Comparison of ENCODE assay signal across 1 cellular context in the genomic region with DNA sequence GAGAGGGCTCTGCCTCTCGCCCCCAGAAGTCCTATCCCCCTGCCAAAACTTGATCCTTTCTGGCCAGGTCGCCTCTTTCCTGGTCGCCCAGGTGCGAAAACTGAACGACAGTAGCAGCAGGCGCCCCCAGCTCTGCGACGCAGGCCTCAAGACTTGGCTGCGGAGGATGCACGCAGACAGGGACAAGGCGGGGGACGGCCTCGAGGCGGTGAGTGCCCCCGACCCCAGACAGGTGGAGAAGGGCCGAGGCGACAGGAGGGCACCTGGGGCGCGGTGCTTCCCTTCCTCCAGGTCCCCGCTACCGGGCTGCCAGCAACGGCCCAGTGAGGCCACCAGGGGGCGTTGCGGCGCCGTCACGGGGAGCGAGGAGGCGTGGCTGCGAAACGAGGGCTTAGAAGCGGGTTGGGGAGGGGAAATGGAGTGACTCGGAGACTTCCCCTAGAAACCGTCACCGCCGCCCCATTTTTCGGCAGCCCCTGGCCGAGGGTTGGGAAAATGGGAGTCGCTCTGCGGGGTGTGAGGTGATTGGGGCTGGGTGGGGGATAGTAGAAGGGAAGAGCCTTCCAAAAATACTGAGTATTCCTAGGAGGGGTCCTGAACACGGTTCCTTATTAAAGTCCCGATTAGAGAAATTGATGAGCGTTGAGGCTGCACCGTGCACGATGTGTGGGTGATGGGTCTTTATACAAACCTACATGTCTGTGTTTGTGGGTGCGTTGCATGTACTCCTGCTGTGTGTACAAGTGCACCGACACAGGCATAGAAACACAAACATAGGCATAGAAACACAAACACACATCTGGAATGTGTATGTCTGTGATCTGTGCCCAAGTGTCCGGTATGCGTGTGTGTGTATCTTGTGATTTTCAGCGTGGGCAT.
TF ChIP-seq lines count a peak whose summit lies in the region.

No MANE protein-coding gene starts in this region.

TF ChIP-seq in HepG2, 621 proteins besides CTCF, POLR2A, EP300 and RAD21 (continued from another document and continues in another):
- TF ChIP-seq, protein P1, sequence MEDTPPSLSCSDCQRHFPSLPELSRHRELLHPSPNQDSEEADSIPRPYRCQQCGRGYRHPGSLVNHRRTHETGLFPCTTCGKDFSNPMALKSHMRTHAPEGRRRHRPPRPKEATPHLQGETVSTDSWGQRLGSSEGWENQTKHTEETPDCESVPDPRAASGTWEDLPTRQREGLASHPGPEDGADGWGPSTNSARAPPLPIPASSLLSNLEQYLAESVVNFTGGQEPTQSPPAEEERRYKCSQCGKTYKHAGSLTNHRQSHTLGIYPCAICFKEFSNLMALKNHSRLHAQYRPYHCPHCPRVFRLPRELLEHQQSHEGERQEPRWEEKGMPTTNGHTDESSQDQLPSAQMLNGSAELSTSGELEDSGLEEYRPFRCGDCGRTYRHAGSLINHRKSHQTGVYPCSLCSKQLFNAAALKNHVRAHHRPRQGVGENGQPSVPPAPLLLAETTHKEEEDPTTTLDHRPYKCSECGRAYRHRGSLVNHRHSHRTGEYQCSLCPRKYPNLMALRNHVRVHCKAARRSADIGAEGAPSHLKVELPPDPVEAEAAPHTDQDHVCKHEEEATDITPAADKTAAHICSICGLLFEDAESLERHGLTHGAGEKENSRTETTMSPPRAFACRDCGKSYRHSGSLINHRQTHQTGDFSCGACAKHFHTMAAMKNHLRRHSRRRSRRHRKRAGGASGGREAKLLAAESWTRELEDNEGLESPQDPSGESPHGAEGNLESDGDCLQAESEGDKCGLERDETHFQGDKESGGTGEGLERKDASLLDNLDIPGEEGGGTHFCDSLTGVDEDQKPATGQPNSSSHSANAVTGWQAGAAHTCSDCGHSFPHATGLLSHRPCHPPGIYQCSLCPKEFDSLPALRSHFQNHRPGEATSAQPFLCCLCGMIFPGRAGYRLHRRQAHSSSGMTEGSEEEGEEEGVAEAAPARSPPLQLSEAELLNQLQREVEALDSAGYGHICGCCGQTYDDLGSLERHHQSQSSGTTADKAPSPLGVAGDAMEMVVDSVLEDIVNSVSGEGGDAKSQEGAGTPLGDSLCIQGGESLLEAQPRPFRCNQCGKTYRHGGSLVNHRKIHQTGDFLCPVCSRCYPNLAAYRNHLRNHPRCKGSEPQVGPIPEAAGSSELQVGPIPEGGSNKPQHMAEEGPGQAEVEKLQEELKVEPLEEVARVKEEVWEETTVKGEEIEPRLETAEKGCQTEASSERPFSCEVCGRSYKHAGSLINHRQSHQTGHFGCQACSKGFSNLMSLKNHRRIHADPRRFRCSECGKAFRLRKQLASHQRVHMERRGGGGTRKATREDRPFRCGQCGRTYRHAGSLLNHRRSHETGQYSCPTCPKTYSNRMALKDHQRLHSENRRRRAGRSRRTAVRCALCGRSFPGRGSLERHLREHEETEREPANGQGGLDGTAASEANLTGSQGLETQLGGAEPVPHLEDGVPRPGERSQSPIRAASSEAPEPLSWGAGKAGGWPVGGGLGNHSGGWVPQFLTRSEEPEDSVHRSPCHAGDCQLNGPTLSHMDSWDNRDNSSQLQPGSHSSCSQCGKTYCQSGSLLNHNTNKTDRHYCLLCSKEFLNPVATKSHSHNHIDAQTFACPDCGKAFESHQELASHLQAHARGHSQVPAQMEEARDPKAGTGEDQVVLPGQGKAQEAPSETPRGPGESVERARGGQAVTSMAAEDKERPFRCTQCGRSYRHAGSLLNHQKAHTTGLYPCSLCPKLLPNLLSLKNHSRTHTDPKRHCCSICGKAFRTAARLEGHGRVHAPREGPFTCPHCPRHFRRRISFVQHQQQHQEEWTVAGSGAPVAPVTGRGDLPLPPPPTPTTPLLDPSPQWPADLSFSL (CRISPR knock-in tag; IDR thresholded peaks at IDR 0.05), result no peak
- TF ChIP-seq DMAP1 (CRISPR knock-in tag; IDR thresholded peaks at IDR 0.05), result no peak
- TF ChIP-seq, protein P2, sequence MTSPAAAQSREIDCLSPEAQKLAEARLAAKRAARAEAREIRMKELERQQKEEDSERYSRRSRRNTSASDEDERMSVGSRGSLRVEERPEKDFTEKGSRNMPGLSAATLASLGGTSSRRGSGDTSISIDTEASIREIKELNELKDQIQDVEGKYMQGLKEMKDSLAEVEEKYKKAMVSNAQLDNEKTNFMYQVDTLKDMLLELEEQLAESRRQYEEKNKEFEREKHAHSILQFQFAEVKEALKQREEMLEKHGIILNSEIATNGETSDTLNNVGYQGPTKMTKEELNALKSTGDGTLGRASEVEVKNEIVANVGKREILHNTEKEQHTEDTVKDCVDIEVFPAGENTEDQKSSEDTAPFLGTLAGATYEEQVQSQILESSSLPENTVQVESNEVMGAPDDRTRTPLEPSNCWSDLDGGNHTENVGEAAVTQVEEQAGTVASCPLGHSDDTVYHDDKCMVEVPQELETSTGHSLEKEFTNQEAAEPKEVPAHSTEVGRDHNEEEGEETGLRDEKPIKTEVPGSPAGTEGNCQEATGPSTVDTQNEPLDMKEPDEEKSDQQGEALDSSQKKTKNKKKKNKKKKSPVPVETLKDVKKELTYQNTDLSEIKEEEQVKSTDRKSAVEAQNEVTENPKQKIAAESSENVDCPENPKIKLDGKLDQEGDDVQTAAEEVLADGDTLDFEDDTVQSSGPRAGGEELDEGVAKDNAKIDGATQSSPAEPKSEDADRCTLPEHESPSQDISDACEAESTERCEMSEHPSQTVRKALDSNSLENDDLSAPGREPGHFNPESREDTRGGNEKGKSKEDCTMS (CRISPR knock-in tag; conservative IDR thresholded peaks at IDR 0.05), result no peak
- peak; percentile 90; the same call in 1 of the 2 replicates for TF ChIP-seq IRF2 (CRISPR knock-in tag; IDR thresholded peaks at IDR 0.05)
- TF ChIP-seq, protein P3, sequence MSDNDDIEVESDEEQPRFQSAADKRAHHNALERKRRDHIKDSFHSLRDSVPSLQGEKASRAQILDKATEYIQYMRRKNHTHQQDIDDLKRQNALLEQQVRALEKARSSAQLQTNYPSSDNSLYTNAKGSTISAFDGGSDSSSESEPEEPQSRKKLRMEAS (IDR thresholded peaks at IDR 0.05), result peak; percentile 61
- TF ChIP-seq SP140L (CRISPR knock-in tag; IDR thresholded peaks at IDR 0.05; ENCODE audit: borderline replicate concordance), result no peak; the same call in 1 of the 2 replicates
- no peak for TF ChIP-seq SUZ12 (IDR thresholded peaks at IDR 0.05; ENCODE audit: low read depth, low read length)
- TF ChIP-seq ZNF713 (CRISPR knock-in tag; IDR thresholded peaks at IDR 0.05), result peak; percentile 90
- TF ChIP-seq ZNF121 (CRISPR knock-in tag; IDR thresholded peaks at IDR 0.05), result no peak
- peak; percentile 72; the same call in 1 of the 2 replicates for TF ChIP-seq CBFB (CRISPR knock-in tag; IDR thresholded peaks at IDR 0.05)
- peak; percentile 43; the same call in 1 of the 2 replicates for TF ChIP-seq RXRB (CRISPR knock-in tag; IDR thresholded peaks at IDR 0.05; ENCODE audit: borderline replicate concordance)
- no peak for TF ChIP-seq ZNF317 (CRISPR knock-in tag; IDR thresholded peaks at IDR 0.05)
- TF ChIP-seq, protein P4, sequence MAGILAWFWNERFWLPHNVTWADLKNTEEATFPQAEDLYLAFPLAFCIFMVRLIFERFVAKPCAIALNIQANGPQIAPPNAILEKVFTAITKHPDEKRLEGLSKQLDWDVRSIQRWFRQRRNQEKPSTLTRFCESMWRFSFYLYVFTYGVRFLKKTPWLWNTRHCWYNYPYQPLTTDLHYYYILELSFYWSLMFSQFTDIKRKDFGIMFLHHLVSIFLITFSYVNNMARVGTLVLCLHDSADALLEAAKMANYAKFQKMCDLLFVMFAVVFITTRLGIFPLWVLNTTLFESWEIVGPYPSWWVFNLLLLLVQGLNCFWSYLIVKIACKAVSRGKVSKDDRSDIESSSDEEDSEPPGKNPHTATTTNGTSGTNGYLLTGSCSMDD (CRISPR knock-in tag; IDR thresholded peaks at IDR 0.05), result no peak
- TF ChIP-seq, protein P5, sequence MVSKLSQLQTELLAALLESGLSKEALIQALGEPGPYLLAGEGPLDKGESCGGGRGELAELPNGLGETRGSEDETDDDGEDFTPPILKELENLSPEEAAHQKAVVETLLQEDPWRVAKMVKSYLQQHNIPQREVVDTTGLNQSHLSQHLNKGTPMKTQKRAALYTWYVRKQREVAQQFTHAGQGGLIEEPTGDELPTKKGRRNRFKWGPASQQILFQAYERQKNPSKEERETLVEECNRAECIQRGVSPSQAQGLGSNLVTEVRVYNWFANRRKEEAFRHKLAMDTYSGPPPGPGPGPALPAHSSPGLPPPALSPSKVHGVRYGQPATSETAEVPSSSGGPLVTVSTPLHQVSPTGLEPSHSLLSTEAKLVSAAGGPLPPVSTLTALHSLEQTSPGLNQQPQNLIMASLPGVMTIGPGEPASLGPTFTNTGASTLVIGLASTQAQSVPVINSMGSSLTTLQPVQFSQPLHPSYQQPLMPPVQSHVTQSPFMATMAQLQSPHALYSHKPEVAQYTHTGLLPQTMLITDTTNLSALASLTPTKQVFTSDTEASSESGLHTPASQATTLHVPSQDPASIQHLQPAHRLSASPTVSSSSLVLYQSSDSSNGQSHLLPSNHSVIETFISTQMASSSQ (IDR thresholded peaks at IDR 0.05; ENCODE audit: low read depth), result no peak
- TF ChIP-seq, protein P5 (CRISPR knock-in tag; IDR thresholded peaks at IDR 0.05; ENCODE audit: borderline replicate concordance), result peak; percentile 62; the same call in 1 of the 2 replicates
- TF ChIP-seq ZNF790 (CRISPR knock-in tag; IDR thresholded peaks at IDR 0.05; ENCODE audit: borderline replicate concordance), result no peak
- no peak for TF ChIP-seq IKZF1 (IDR thresholded peaks at IDR 0.05)
- no peak for TF ChIP-seq ZBTB21 (CRISPR knock-in tag; IDR thresholded peaks at IDR 0.05)
- peak; percentile 97 for TF ChIP-seq KDM2A (CRISPR knock-in tag; IDR thresholded peaks at IDR 0.05; ENCODE audit: borderline replicate concordance, low read depth)
- TF ChIP-seq, protein P6, sequence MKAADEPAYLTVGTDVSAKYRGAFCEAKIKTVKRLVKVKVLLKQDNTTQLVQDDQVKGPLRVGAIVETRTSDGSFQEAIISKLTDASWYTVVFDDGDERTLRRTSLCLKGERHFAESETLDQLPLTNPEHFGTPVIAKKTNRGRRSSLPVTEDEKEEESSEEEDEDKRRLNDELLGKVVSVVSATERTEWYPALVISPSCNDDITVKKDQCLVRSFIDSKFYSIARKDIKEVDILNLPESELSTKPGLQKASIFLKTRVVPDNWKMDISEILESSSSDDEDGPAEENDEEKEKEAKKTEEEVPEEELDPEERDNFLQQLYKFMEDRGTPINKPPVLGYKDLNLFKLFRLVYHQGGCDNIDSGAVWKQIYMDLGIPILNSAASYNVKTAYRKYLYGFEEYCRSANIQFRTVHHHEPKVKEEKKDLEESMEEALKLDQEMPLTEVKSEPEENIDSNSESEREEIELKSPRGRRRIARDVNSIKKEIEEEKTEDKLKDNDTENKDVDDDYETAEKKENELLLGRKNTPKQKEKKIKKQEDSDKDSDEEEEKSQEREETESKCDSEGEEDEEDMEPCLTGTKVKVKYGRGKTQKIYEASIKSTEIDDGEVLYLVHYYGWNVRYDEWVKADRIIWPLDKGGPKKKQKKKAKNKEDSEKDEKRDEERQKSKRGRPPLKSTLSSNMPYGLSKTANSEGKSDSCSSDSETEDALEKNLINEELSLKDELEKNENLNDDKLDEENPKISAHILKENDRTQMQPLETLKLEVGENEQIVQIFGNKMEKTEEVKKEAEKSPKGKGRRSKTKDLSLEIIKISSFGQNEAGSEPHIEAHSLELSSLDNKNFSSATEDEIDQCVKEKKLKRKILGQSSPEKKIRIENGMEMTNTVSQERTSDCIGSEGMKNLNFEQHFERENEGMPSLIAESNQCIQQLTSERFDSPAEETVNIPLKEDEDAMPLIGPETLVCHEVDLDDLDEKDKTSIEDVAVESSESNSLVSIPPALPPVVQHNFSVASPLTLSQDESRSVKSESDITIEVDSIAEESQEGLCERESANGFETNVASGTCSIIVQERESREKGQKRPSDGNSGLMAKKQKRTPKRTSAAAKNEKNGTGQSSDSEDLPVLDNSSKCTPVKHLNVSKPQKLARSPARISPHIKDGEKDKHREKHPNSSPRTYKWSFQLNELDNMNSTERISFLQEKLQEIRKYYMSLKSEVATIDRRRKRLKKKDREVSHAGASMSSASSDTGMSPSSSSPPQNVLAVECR (CRISPR knock-in tag; IDR thresholded peaks at IDR 0.05; ENCODE audit: borderline replicate concordance), result peak; percentile 75
- TF ChIP-seq, protein P7, sequence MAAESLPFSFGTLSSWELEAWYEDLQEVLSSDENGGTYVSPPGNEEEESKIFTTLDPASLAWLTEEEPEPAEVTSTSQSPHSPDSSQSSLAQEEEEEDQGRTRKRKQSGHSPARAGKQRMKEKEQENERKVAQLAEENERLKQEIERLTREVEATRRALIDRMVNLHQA (CRISPR knock-in tag; IDR thresholded peaks at IDR 0.05), result no peak
- TF ChIP-seq, protein P8, sequence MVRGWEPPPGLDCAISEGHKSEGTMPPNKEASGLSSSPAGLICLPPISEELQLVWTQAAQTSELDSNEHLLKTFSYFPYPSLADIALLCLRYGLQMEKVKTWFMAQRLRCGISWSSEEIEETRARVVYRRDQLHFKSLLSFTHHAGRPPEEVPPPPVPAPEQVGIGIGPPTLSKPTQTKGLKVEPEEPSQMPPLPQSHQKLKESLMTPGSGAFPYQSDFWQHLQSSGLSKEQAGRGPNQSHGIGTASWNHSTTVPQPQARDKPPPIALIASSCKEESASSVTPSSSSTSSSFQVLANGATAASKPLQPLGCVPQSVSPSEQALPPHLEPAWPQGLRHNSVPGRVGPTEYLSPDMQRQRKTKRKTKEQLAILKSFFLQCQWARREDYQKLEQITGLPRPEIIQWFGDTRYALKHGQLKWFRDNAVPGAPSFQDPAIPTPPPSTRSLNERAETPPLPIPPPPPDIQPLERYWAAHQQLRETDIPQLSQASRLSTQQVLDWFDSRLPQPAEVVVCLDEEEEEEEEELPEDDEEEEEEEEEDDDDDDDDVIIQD (CRISPR knock-in tag; IDR thresholded peaks at IDR 0.05; ENCODE audit: low read depth), result peak; percentile 56; the same call in 1 of the 2 replicates
- peak; percentile 60 for TF ChIP-seq BHLHE40 (IDR thresholded peaks at IDR 0.05; ENCODE audit: low read length)
- no peak for TF ChIP-seq ZNF878 (CRISPR knock-in tag; IDR thresholded peaks at IDR 0.05)
- peak; percentile 86; the same call in 1 of the 2 replicates for TF ChIP-seq ZSCAN29 (CRISPR knock-in tag; conservative IDR thresholded peaks at IDR 0.05)
- no peak for TF ChIP-seq ZMAT3 (CRISPR knock-in tag; conservative IDR thresholded peaks at IDR 0.05)
- no peak for TF ChIP-seq ZFP37 (CRISPR knock-in tag; IDR thresholded peaks at IDR 0.05; ENCODE audit: borderline replicate concordance)
